ENCODE assay signal across 1 cellular context in the genomic region with DNA sequence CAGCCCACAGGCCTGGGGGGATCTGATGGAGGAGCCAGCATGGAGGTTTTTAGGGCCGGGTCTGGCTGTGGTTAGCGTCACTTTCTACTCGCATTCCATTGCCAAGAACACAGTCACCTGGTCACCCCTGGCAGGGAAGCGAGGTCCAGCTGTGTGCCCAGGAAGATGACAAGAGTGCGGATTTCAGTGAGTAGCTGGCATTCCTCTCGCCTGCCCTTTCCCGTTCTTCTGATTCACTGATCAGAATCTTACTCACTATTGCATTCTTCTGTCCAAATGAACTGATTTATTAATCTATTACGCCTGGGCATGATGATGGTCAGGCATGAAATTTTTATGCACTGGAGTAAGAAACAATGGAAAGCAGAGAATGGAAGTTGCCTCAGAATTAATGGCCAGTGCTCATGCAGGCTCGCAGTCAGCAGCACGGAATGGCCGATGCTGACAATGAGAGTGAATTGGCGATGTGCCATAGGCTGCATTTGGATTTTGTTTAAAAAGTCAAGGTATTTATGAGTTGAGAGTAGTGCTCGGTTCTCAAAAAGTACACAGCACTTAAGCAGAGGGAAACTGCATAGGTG.
TF ChIP-seq lines count a peak whose summit lies in the region.

No MANE protein-coding gene starts in this region.

TF ChIP-seq in IMR-90, 13 proteins besides CTCF, POLR2A, EP300 and RAD21:
- TF ChIP-seq, protein P1, sequence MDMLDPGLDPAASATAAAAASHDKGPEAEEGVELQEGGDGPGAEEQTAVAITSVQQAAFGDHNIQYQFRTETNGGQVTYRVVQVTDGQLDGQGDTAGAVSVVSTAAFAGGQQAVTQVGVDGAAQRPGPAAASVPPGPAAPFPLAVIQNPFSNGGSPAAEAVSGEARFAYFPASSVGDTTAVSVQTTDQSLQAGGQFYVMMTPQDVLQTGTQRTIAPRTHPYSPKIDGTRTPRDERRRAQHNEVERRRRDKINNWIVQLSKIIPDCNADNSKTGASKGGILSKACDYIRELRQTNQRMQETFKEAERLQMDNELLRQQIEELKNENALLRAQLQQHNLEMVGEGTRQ (IDR thresholded peaks at IDR 0.05; ENCODE audit: low read depth, low read length): no peak
- TF ChIP-seq RFX5 (IDR thresholded peaks at IDR 0.05; ENCODE audit: low read depth, low read length) (no peak), SMC3 (IDR thresholded peaks at IDR 0.05; ENCODE audit: low read depth, low read length) (no peak), MAZ (IDR thresholded peaks at IDR 0.05; ENCODE audit: borderline replicate concordance, low read depth, low read length) (no peak), FOS (IDR thresholded peaks at IDR 0.05; ENCODE audit: low read depth, low read length) (no peak), MXI1 (IDR thresholded peaks at IDR 0.05; ENCODE audit: borderline replicate concordance, low read depth, low read length) (no peak), MAFK (IDR thresholded peaks at IDR 0.05; ENCODE audit: low read depth, low read length) (no peak), ELK1 (IDR thresholded peaks at IDR 0.05; ENCODE audit: borderline replicate concordance, low read depth, low read length) (no peak), RCOR1 (IDR thresholded peaks at IDR 0.05; ENCODE audit: insufficient replicate concordance, low read length) (no peak), CHD1 (IDR thresholded peaks at IDR 0.05; ENCODE audit: low read depth, low read length) (no peak), NFE2L2 (IDR thresholded peaks at IDR 0.05; ENCODE audit: low read depth, low read length) (no peak), CEBPB (IDR thresholded peaks at IDR 0.05; ENCODE audit: low read depth, low read length) (no peak), BHLHE40 (IDR thresholded peaks at IDR 0.05; ENCODE audit: low read depth, low read length) (no peak)
